In genomic region chr18:48896875-48897511, GRCh38 we compare ENCODE assay signal across 1 cellular context.
TF ChIP-seq lines count a peak whose summit lies in the region.

No MANE protein-coding gene starts in this region.

TF ChIP-seq in K562, 482 proteins besides CTCF, POLR2A, EP300 and RAD21 (continued from another document and continues in another):
- no peak; the same call in 1 of the 2 replicates for TF ChIP-seq MGA (IDR thresholded peaks at IDR 0.05)
- TF ChIP-seq TOE1 (IDR thresholded peaks at IDR 0.05; ENCODE audit: borderline replicate concordance), result peak; percentile 7; the same call in 1 of the 2 replicates
- no peak for TF ChIP-seq TOE1 (CRISPR knock-in tag; IDR thresholded peaks at IDR 0.05; ENCODE audit: borderline replicate concordance, low read depth)
- TF ChIP-seq HINFP (tag; conservative IDR thresholded peaks at IDR 0.05; ENCODE audit: low read depth), result no peak
- no peak for TF ChIP-seq ZNF232 (CRISPR knock-in tag; IDR thresholded peaks at IDR 0.05)
- no peak for TF ChIP-seq SRSF3 (IDR thresholded peaks at IDR 0.05; ENCODE audit: insufficient read depth, low read length)
- no peak for TF ChIP-seq KAT8 (IDR thresholded peaks at IDR 0.05; ENCODE audit: low read depth)
- TF ChIP-seq MYC (IDR thresholded peaks at IDR 0.05; ENCODE audit: low read depth, low read length), result peak; percentile 57; the same call in 1 of the 2 replicates
- TF ChIP-seq MYC (CRISPR knock-in tag; IDR thresholded peaks at IDR 0.05; ENCODE audit: borderline replicate concordance, low read depth), result no peak
- TF ChIP-seq ZNF639 (CRISPR knock-in tag; conservative IDR thresholded peaks at IDR 0.05 in 1 of 2, IDR thresholded peaks at IDR 0.05 in 1 of 2), result peak in 1 of 2 experiments; percentile 46; a peak in 1 of 4 replicates
- no peak for TF ChIP-seq ZC3H11A (IDR thresholded peaks at IDR 0.05; ENCODE audit: low read depth, low read length)
- TF ChIP-seq POLR2G (IDR thresholded peaks at IDR 0.05; ENCODE audit: low read depth, low read length), result peak; percentile 64
- no peak for TF ChIP-seq ARID4B (CRISPR knock-in tag; IDR thresholded peaks at IDR 0.05)
- no peak for TF ChIP-seq NCOA6 (IDR thresholded peaks at IDR 0.05)
- TF ChIP-seq ZNF76 (CRISPR knock-in tag; IDR thresholded peaks at IDR 0.05; ENCODE audit: borderline replicate concordance), result no peak
- peak; percentile 44; the same call in 1 of the 2 replicates for TF ChIP-seq NFE2 (IDR thresholded peaks at IDR 0.05; ENCODE audit: low read depth)
- no peak for TF ChIP-seq ETV5 (CRISPR knock-in tag; IDR thresholded peaks at IDR 0.05; ENCODE audit: low read depth)
- TF ChIP-seq, protein P1, sequence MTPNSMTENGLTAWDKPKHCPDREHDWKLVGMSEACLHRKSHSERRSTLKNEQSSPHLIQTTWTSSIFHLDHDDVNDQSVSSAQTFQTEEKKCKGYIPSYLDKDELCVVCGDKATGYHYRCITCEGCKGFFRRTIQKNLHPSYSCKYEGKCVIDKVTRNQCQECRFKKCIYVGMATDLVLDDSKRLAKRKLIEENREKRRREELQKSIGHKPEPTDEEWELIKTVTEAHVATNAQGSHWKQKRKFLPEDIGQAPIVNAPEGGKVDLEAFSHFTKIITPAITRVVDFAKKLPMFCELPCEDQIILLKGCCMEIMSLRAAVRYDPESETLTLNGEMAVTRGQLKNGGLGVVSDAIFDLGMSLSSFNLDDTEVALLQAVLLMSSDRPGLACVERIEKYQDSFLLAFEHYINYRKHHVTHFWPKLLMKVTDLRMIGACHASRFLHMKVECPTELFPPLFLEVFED (CRISPR knock-in tag; conservative IDR thresholded peaks at IDR 0.05), result no peak
- TF ChIP-seq ARID1B (IDR thresholded peaks at IDR 0.05), result peak; percentile 58; the same call in 1 of the 2 replicates
- no peak for TF ChIP-seq ILF3 (IDR thresholded peaks at IDR 0.05; ENCODE audit: borderline replicate concordance)
- TF ChIP-seq KDM4B (IDR thresholded peaks at IDR 0.05; ENCODE audit: borderline replicate concordance in 2 of 2, low read depth in 1 of 2), result no peak; a peak in 1 of 4 replicates
- TF ChIP-seq, protein P2, sequence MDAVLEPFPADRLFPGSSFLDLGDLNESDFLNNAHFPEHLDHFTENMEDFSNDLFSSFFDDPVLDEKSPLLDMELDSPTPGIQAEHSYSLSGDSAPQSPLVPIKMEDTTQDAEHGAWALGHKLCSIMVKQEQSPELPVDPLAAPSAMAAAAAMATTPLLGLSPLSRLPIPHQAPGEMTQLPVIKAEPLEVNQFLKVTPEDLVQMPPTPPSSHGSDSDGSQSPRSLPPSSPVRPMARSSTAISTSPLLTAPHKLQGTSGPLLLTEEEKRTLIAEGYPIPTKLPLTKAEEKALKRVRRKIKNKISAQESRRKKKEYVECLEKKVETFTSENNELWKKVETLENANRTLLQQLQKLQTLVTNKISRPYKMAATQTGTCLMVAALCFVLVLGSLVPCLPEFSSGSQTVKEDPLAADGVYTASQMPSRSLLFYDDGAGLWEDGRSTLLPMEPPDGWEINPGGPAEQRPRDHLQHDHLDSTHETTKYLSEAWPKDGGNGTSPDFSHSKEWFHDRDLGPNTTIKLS (IDR thresholded peaks at IDR 0.05; ENCODE audit: borderline replicate concordance, low read depth), result no peak
- TF ChIP-seq FOXK2 (conservative IDR thresholded peaks at IDR 0.05 in 1 of 2, IDR thresholded peaks at IDR 0.05 in 1 of 2; ENCODE audit: low read depth in 2 of 2), result peak; percentile 84 to 92
- 0 out of 2 replicates have a peak, but pooled peaks have one; percentile 41 for TF ChIP-seq DPF2 (IDR thresholded peaks at IDR 0.05)
- peak; percentile 63 for TF ChIP-seq CTCFL (IDR thresholded peaks at IDR 0.05; ENCODE audit: borderline replicate concordance, insufficient read depth, low read depth, low read length, poor library complexity, severe bottlenecking)
- no peak for TF ChIP-seq ZFP1 (CRISPR knock-in tag; IDR thresholded peaks at IDR 0.05)
- no peak for TF ChIP-seq PHB (CRISPR knock-in tag; IDR thresholded peaks at IDR 0.05)
- TF ChIP-seq, protein P3, sequence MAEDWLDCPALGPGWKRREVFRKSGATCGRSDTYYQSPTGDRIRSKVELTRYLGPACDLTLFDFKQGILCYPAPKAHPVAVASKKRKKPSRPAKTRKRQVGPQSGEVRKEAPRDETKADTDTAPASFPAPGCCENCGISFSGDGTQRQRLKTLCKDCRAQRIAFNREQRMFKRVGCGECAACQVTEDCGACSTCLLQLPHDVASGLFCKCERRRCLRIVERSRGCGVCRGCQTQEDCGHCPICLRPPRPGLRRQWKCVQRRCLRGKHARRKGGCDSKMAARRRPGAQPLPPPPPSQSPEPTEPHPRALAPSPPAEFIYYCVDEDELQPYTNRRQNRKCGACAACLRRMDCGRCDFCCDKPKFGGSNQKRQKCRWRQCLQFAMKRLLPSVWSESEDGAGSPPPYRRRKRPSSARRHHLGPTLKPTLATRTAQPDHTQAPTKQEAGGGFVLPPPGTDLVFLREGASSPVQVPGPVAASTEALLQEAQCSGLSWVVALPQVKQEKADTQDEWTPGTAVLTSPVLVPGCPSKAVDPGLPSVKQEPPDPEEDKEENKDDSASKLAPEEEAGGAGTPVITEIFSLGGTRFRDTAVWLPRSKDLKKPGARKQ (CRISPR knock-in tag; IDR thresholded peaks at IDR 0.05), result no peak
